In the genomic region with DNA sequence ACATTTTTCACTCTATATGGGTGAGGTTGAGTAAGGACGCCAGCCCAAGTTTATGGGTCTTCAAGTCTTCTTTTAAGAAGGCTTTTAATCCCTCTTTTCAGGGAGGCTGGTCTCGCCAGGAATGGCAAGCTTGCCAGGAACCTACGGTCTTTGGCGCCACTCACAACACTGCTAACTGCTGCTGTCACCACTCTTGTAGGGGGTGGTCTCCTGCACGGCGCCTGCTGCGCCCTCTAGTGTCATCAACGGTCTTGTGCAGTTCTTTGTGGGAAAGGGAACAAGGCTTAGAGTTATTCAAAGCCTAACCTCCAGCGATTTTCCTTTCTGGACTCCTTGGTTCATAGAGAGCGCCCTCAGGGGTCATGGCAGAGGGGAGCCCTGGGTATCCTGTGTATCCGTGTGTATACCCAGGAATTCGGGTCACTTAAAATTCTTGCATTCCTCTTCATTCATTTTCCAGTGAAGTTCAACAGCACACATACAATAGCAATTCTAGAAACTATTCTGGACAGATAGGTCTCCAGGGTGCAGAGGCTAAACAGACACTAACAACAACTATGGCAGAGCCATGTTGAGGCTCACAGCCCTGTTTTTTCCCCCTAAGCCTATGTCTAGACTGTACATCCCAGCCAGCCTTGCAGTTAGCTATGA, we compare ENCODE assay signal across 8 cellular contexts.
DNase-seq lines count a peak whose midpoint lies in the region; ATAC-seq, FAIRE-seq and TF ChIP-seq lines count a peak whose summit lies in the region.

No MANE protein-coding gene starts in this region.

- no peak for FAIRE-seq in RCC 7860 (lab: Jason Lieb, UNC)
- no peak for FAIRE-seq in pancreas (lab: Jason Lieb, UNC)

- no peak for ATAC-seq in activated CD8-positive, alpha-beta memory T cell treated with anti-CD3 and anti-CD28 coated beads, Interleukin-2, amount 10 ng/mL, durations not matched to agents 7 days and 5 days
- ATAC-seq in GM21526 (IDR thresholded peaks at IDR 0.05; ENCODE audit: low FRiP score, unreplicated experiment) (peak; percentile 94), pancreas (peak; percentile 89 to 100 (median 96))

- peaks cover 0 to 5% (median 0%) of the 10 kb centered on the region in 3 donors for H3K4me1 ChIP-seq in pancreas

- TF ChIP-seq CTCF in epithelial cell of proximal tubule (conservative IDR thresholded peaks at IDR 0.05; ENCODE audit: low read depth, low read length) (peak; percentile 89), pancreas (IDR thresholded peaks at IDR 0.05) (peak; percentile 41 to 59 (median 51))

- no peaks in the 10 kb centered on the region for H3K27me3 ChIP-seq in pancreas

- no peaks in the 10 kb centered on the region for H3K36me3 ChIP-seq in pancreas

- WGBS in pancreas, 2 donors = 12 to 13% methylated on average over 12 of the region's 12 CpGs

- H3K27ac Mint-ChIP-seq in activated CD8-positive, alpha-beta memory T cell treated with anti-CD3 and anti-CD28 coated beads, Interleukin-2, amount 10 ng/mL, durations not matched to agents 7 days and 5 days = no peak overlapping the region

- no peak overlapping the region for H3K27ac ChIP-seq in pancreas

- CTCF ChIA-PET in activated CD8-positive, alpha-beta memory T cell treated with anti-CD3 and anti-CD28 coated beads, Interleukin-2, amount 10 ng/mL, durations not matched to agents 7 days and 5 days (lab: Charles Lee) = no interaction called here

- no peaks in the 10 kb centered on the region for H3K4me1 Mint-ChIP-seq in activated CD8-positive, alpha-beta memory T cell treated with anti-CD3 and anti-CD28 coated beads, Interleukin-2, amount 10 ng/mL, durations not matched to agents 7 days and 5 days

- no peaks in the 10 kb centered on the region for H3K27me3 Mint-ChIP-seq in activated CD8-positive, alpha-beta memory T cell treated with anti-CD3 and anti-CD28 coated beads, Interleukin-2, amount 10 ng/mL, durations not matched to agents 7 days and 5 days

- H3K9me3 Mint-ChIP-seq in activated CD8-positive, alpha-beta memory T cell treated with anti-CD3 and anti-CD28 coated beads, Interleukin-2, amount 10 ng/mL, durations not matched to agents 7 days and 5 days (ENCODE audit: low read depth) = peaks cover 6% of the 10 kb centered on the region

- intact Hi-C loops in pancreas (cut with DNase I) = loop anchor here in 1 of 3 donors (10.0 kb wide), 1 partner anchor 546 kb away; no protein-coding TSS in a partner anchor

- no peak overlapping the region for H3K4me3 ChIP-seq in epithelial cell of proximal tubule (ENCODE audit: low read depth, low read length)
- H3K4me3 ChIP-seq in pancreas = no peak overlapping the region

- DNase-seq in activated CD8-positive, alpha-beta memory T cell treated with anti-CD3 and anti-CD28 coated beads, Interleukin-2, amount 10 ng/mL, durations not matched to agents 7 days and 5 days = peak; percentile 47
- no peak for DNase-seq in activated CD8-positive, alpha-beta memory T cell treated with anti-CD3 and anti-CD28 coated beads for 24 hours
- DNase-seq in HT1080 (ENCODE audit: low read depth) (peak; percentile 73), RCC 7860 (ENCODE audit: low spot score) (peak; percentile 38), epithelial cell of proximal tubule (ENCODE audit: low read depth) (no peak), pancreas (peak; percentile 29 to 80 (median 70))
- no peak for DNase-seq in activated effector memory CD4-positive, alpha-beta T cell treated with Interleukin-2 at 50 U/mL for 16 hours

- H3K4me3 Mint-ChIP-seq in activated CD8-positive, alpha-beta memory T cell treated with anti-CD3 and anti-CD28 coated beads, Interleukin-2, amount 10 ng/mL, durations not matched to agents 7 days and 5 days = no peak overlapping the region

- no peaks in the 10 kb centered on the region for H3K36me3 Mint-ChIP-seq in activated CD8-positive, alpha-beta memory T cell treated with anti-CD3 and anti-CD28 coated beads, Interleukin-2, amount 10 ng/mL, durations not matched to agents 7 days and 5 days

- no peaks in the 10 kb centered on the region for H3K9me3 ChIP-seq in pancreas

Comparison
In these comparisons a context has a peak if more than half of its experiments do, and no peak if none do; other contexts are left out.
1. DNase-seq: peak in activated CD8-positive, alpha-beta memory T cell treated with anti-CD3 and anti-CD28 coated beads, Interleukin-2, amount 10 ng/mL, durations not matched to agents 7 days and 5 days (single experiment), HT1080 (single experiment), RCC 7860 (single experiment) and pancreas (6 of 6); none in activated CD8-positive, alpha-beta memory T cell treated with anti-CD3 and anti-CD28 coated beads for 24 hours (single experiment), epithelial cell of proximal tubule (single experiment) and activated effector memory CD4-positive, alpha-beta T cell treated with Interleukin-2 at 50 U/mL for 16 hours (single experiment).